ENCODE assay signal across 9 cellular contexts in the genomic region with DNA sequence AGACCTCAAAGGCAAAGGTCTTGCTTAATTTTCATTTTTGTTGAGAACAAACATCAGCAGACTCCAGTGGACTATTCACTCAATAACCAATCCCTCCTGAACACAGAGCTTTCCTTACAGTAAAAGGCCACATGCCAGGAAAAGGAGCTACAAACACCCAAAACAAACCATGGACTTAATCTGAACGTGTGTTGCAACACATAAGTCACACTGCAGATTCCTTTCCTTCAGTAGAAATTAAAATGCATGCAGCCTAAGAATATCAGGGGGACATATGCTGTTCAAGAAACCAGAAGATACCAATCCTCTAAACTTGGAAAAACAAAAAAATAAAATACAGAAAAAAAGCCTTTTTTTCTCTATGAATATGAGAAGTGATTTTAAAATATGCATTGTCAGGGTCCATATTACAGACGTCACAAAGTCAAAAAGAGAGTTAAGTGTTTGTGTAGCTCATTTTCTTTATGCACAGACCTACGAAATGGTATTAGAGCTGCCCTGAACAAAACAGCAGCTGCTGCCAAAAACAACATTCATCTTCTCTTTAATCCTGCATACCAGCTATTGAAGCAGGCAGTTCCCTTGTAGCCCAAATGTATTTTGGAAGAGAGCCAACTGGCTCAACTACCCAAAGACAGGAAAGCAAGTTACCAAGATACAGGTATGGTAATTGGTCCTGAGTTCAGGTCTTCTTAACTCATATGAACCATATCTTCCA. TPM values are rescaled to one million over a fixed set of nuclear protein-coding genes. Genes with fewer than 3 reads are reported as not detected.
DNase-seq lines count a peak whose midpoint lies in the region; ATAC-seq and TF ChIP-seq lines count a peak whose summit lies in the region.
"Had no signal": no experiment of that assay in that cellular context is flagged by ENCODE, and none has a peak within 500 bp of the region (broad histone marks: within the 10 kb centered on the region; RNA-seq: fewer than 3 reads in every experiment).

No MANE protein-coding gene starts in this region.

- H3K9me3 ChIP-seq in upper lobe of left lung: no peaks in the 10 kb centered on the region

- intact Hi-C loops in left ventricle myocardium superior (cut with micrococcal nuclease): no loop called here

- WGBS in upper lobe of left lung, 2 donors: 23 to 28% methylated on average over 3 of the region's 3 CpGs

- DNase-seq in M059J (ENCODE audit: low read depth) (peak; percentile 80), SHP77 treated with DMSO at 0.1 percent for 48 hours (lab: John Stamatoyannopoulos, UW) (peak; percentile 98), left ventricle myocardium superior (no peak), upper lobe of left lung (peak in 1 of 2 donors; percentile 23), SW 1271 (lab: John Stamatoyannopoulos, UW) (no peak)
- DNase-seq in effector memory CD8-positive, alpha-beta T cell: no peak
- DNase-seq in activated CD8-positive, alpha-beta memory T cell treated with anti-CD3 and anti-CD28 coated beads, Interleukin-2, amount 10 ng/mL, durations not matched to agents 7 days and 5 days: no peak
- DNase-seq: T-cell had no signal

- H3K27me3 Mint-ChIP-seq in effector memory CD8-positive, alpha-beta T cell: no peaks in the 10 kb centered on the region
- H3K27me3 Mint-ChIP-seq in activated CD8-positive, alpha-beta memory T cell treated with anti-CD3 and anti-CD28 coated beads, Interleukin-2, amount 10 ng/mL, durations not matched to agents 7 days and 5 days: no peaks in the 10 kb centered on the region
- H3K27me3 Mint-ChIP-seq: T-cell had no signal

- H3K27ac Mint-ChIP-seq in effector memory CD8-positive, alpha-beta T cell: no peak overlapping the region
- H3K27ac Mint-ChIP-seq in activated CD8-positive, alpha-beta memory T cell treated with anti-CD3 and anti-CD28 coated beads, Interleukin-2, amount 10 ng/mL, durations not matched to agents 7 days and 5 days: no peak overlapping the region
- H3K27ac Mint-ChIP-seq: T-cell had no signal

- TF ChIP-seq CTCF in upper lobe of left lung (IDR thresholded peaks at IDR 0.05): no peak

- peak overlapping the region in 3 of 4 donors; percentile 12 to 73 (median 64) for H3K27ac ChIP-seq in upper lobe of left lung

- ATAC-seq in left ventricle myocardium superior (peak; percentile 87), upper lobe of left lung (ENCODE audit: low FRiP score in 2 of 2) (peak; percentile 24 to 66), HG03196 (IDR thresholded peaks at IDR 0.05; ENCODE audit: unreplicated experiment) (no peak)
- no peak for ATAC-seq in effector memory CD8-positive, alpha-beta T cell (replicated peaks)
- no peak for ATAC-seq in activated CD8-positive, alpha-beta memory T cell treated with anti-CD3 and anti-CD28 coated beads, Interleukin-2, amount 10 ng/mL, durations not matched to agents 7 days and 5 days
- ATAC-seq: T-cell had no signal

- H3K4me3 Mint-ChIP-seq in effector memory CD8-positive, alpha-beta T cell: no peak overlapping the region
- no peak overlapping the region for H3K4me3 Mint-ChIP-seq in activated CD8-positive, alpha-beta memory T cell treated with anti-CD3 and anti-CD28 coated beads, Interleukin-2, amount 10 ng/mL, durations not matched to agents 7 days and 5 days
- H3K4me3 Mint-ChIP-seq: T-cell had no signal

- TF ChIP-seq EP300 in upper lobe of left lung (IDR thresholded peaks at IDR 0.05): peak in 1 of 4 donors; percentile 7

- H3K27me3 ChIP-seq in upper lobe of left lung: no peaks in the 10 kb centered on the region

- H3K36me3 ChIP-seq in upper lobe of left lung: no peaks in the 10 kb centered on the region

- H3K36me3 Mint-ChIP-seq in effector memory CD8-positive, alpha-beta T cell (ENCODE audit: insufficient read depth): no peaks in the 10 kb centered on the region
- H3K36me3 Mint-ChIP-seq in activated CD8-positive, alpha-beta memory T cell treated with anti-CD3 and anti-CD28 coated beads, Interleukin-2, amount 10 ng/mL, durations not matched to agents 7 days and 5 days: no peaks in the 10 kb centered on the region
- H3K36me3 Mint-ChIP-seq: T-cell had no signal

- no peak overlapping the region for H3K4me3 ChIP-seq in upper lobe of left lung

- TF ChIP-seq POLR2A in upper lobe of left lung (IDR thresholded peaks at IDR 0.05): no peak

- CTCF ChIA-PET in activated CD8-positive, alpha-beta memory T cell treated with anti-CD3 and anti-CD28 coated beads, Interleukin-2, amount 10 ng/mL, durations not matched to agents 7 days and 5 days (lab: Charles Lee): no interaction called here

- peaks cover 18 to 69% (median 40%) of the 10 kb centered on the region in 4 donors for H3K4me1 ChIP-seq in upper lobe of left lung

- H3K4me1 Mint-ChIP-seq in effector memory CD8-positive, alpha-beta T cell (ENCODE audit: low read depth in 2 of 2): no peaks in the 10 kb centered on the region
- no peaks in the 10 kb centered on the region for H3K4me1 Mint-ChIP-seq in activated CD8-positive, alpha-beta memory T cell treated with anti-CD3 and anti-CD28 coated beads, Interleukin-2, amount 10 ng/mL, durations not matched to agents 7 days and 5 days
- H3K4me1 Mint-ChIP-seq: T-cell had no signal

- no peaks in the 10 kb centered on the region for H3K9me3 Mint-ChIP-seq in effector memory CD8-positive, alpha-beta T cell
- no peaks in the 10 kb centered on the region for H3K9me3 Mint-ChIP-seq in activated CD8-positive, alpha-beta memory T cell treated with anti-CD3 and anti-CD28 coated beads, Interleukin-2, amount 10 ng/mL, durations not matched to agents 7 days and 5 days (ENCODE audit: low read depth)
- H3K9me3 Mint-ChIP-seq: T-cell had no signal

RNA-seq across cellular contexts. Expression of gene KITLG, which starts 26.2 kb away (rescaled TPM):
- total RNA-seq in M059J (2014; rRNA removed; shearing (Covaris generic)): 11.8 and 13.0 TPM in 2 replicates
- 9.0 TPM for total RNA-seq in left ventricle myocardium superior
- total RNA-seq in upper lobe of left lung: 10 to 100 TPM; 10.2 to 72.7 (median 36.6) TPM
- total RNA-seq in activated CD8-positive, alpha-beta memory T cell treated with anti-CD3 and anti-CD28 coated beads, Interleukin-2, amount 10 ng/mL, durations not matched to agents 7 days and 5 days: under 1 TPM in 1 of 2 experiments, not detected in 1; 0.14 TPM

Comparison
In these comparisons a context has a peak if more than half of its experiments do, and no peak if none do; other contexts are left out.
1. DNase-seq: peak in M059J (single experiment) and SHP77 treated with DMSO at 0.1 percent for 48 hours (single experiment); none in left ventricle myocardium superior (single experiment), SW 1271 (0 of 2), effector memory CD8-positive, alpha-beta T cell (0 of 3) and activated CD8-positive, alpha-beta memory T cell treated with anti-CD3 and anti-CD28 coated beads, Interleukin-2, amount 10 ng/mL, durations not matched to agents 7 days and 5 days (single experiment).
2. ATAC-seq: peak in left ventricle myocardium superior (single experiment) and upper lobe of left lung (2 of 2); none in effector memory CD8-positive, alpha-beta T cell (single experiment), HG03196 (single experiment) and activated CD8-positive, alpha-beta memory T cell treated with anti-CD3 and anti-CD28 coated beads, Interleukin-2, amount 10 ng/mL, durations not matched to agents 7 days and 5 days (single experiment).